Comparison of ENCODE assay signal across 17 cellular contexts in genomic region chr6:99165838-99166237, GRCh38.
DNase-seq lines count a peak whose midpoint lies in the region; ATAC-seq lines count a peak whose summit lies in the region.
"Had no signal": no experiment of that assay in that cellular context is flagged by ENCODE, and none has a peak within 500 bp of the region (broad histone marks: within the 10 kb centered on the region; RNA-seq: fewer than 3 reads in every experiment).

No MANE protein-coding gene starts in this region.

- H3K27me3 Mint-ChIP-seq in activated CD8-positive, alpha-beta T cell treated with anti-CD3 and anti-CD28 coated beads, Interleukin-2, amount 10 ng/mL, durations not matched to agents 7 days and 5 days (ENCODE audit: low read depth), result no peaks in the 10 kb centered on the region

- ATAC-seq in GM18508 (IDR thresholded peaks at IDR 0.05; ENCODE audit: insufficient read depth, unreplicated experiment) (peak; percentile 68), GM21360 (IDR thresholded peaks at IDR 0.05; ENCODE audit: unreplicated experiment) (peak; percentile 95), HG02763 (IDR thresholded peaks at IDR 0.05; ENCODE audit: unreplicated experiment) (peak; percentile 77), HG03378 (IDR thresholded peaks at IDR 0.05; ENCODE audit: unreplicated experiment) (peak; percentile 78)
- no peak for ATAC-seq in activated CD8-positive, alpha-beta T cell treated with anti-CD3 and anti-CD28 coated beads, Interleukin-2, amount 10 ng/mL, durations not matched to agents 7 days and 5 days
- ATAC-seq: left lobe of liver; Panc1; stimulated activated naive CD8-positive, alpha-beta T cell treated with anti-CD3 and anti-CD28 coated beads, Interleukin-15, Interleukin-2, amounts not matched to agents 100 U/mL and 50 U/mL, for 24 hours had no signal

- H3K4me1 Mint-ChIP-seq in activated CD8-positive, alpha-beta T cell treated with anti-CD3 and anti-CD28 coated beads, Interleukin-2, amount 10 ng/mL, durations not matched to agents 7 days and 5 days (ENCODE audit: low read depth), result no peaks in the 10 kb centered on the region
- H3K4me1 Mint-ChIP-seq: CD4-positive, alpha-beta memory T cell; H9 had no signal

- no peaks in the 10 kb centered on the region for H3K9me3 Mint-ChIP-seq in activated CD8-positive, alpha-beta T cell treated with anti-CD3 and anti-CD28 coated beads, Interleukin-2, amount 10 ng/mL, durations not matched to agents 7 days and 5 days (ENCODE audit: insufficient read depth)
- H3K9me3 Mint-ChIP-seq: activated naive CD4-positive, alpha-beta T cell treated with anti-CD3 and anti-CD28 coated beads for 36 hours; H9 had no signal

- no peak for DNase-seq in germinal center (ENCODE audit: low spot score)
- DNase-seq in stimulated activated CD4-positive, alpha-beta T cell treated with anti-CD3 and anti-CD28 coated beads, Interleukin-4, amount 100 ng/mL, for 1 hour, result no peak
- DNase-seq in Ammon's horn (ENCODE audit: low spot score), result no peak
- no peak for DNase-seq in activated CD8-positive, alpha-beta T cell treated with anti-CD3 and anti-CD28 coated beads, Interleukin-2, amount 10 ng/mL, durations not matched to agents 7 days and 5 days
- DNase-seq: activated naive CD4-positive, alpha-beta T cell treated with anti-CD3 and anti-CD28 coated beads for 36 hours; CD4-positive, alpha-beta memory T cell; H9; NCI-H187 treated with DMSO at 0.1 percent for 48 hours; NCI-H526; stimulated activated naive CD8-positive, alpha-beta T cell treated with anti-CD3 and anti-CD28 coated beads, Interleukin-15, Interleukin-2, amounts not matched to agents 100 U/mL and 50 U/mL, for 24 hours; uterus had no signal

- CTCF ChIA-PET in activated CD8-positive, alpha-beta T cell treated with anti-CD3 and anti-CD28 coated beads, Interleukin-2, amount 10 ng/mL, durations not matched to agents 7 days and 5 days (lab: Charles Lee), result no interaction called here

- no peak overlapping the region for H3K27ac Mint-ChIP-seq in activated CD8-positive, alpha-beta T cell treated with anti-CD3 and anti-CD28 coated beads, Interleukin-2, amount 10 ng/mL, durations not matched to agents 7 days and 5 days
- H3K27ac Mint-ChIP-seq: activated naive CD4-positive, alpha-beta T cell treated with anti-CD3 and anti-CD28 coated beads for 36 hours; CD4-positive, alpha-beta memory T cell; H9 had no signal

- POLR2A ChIA-PET in activated CD8-positive, alpha-beta T cell treated with anti-CD3 and anti-CD28 coated beads, Interleukin-2, amount 10 ng/mL, durations not matched to agents 7 days and 5 days (lab: Charles Lee), result no interaction called here

- no peaks in the 10 kb centered on the region for H3K36me3 Mint-ChIP-seq in activated CD8-positive, alpha-beta T cell treated with anti-CD3 and anti-CD28 coated beads, Interleukin-2, amount 10 ng/mL, durations not matched to agents 7 days and 5 days (ENCODE audit: low read depth)
- H3K36me3 Mint-ChIP-seq: CD4-positive, alpha-beta memory T cell had no signal

- H3K4me3 Mint-ChIP-seq in activated CD8-positive, alpha-beta T cell treated with anti-CD3 and anti-CD28 coated beads, Interleukin-2, amount 10 ng/mL, durations not matched to agents 7 days and 5 days, result no peak overlapping the region
- H3K4me3 Mint-ChIP-seq: activated naive CD4-positive, alpha-beta T cell treated with anti-CD3 and anti-CD28 coated beads for 36 hours; CD4-positive, alpha-beta memory T cell; H9 had no signal
